Comparison of ENCODE assay signal across 1 cellular context in the genomic region with DNA sequence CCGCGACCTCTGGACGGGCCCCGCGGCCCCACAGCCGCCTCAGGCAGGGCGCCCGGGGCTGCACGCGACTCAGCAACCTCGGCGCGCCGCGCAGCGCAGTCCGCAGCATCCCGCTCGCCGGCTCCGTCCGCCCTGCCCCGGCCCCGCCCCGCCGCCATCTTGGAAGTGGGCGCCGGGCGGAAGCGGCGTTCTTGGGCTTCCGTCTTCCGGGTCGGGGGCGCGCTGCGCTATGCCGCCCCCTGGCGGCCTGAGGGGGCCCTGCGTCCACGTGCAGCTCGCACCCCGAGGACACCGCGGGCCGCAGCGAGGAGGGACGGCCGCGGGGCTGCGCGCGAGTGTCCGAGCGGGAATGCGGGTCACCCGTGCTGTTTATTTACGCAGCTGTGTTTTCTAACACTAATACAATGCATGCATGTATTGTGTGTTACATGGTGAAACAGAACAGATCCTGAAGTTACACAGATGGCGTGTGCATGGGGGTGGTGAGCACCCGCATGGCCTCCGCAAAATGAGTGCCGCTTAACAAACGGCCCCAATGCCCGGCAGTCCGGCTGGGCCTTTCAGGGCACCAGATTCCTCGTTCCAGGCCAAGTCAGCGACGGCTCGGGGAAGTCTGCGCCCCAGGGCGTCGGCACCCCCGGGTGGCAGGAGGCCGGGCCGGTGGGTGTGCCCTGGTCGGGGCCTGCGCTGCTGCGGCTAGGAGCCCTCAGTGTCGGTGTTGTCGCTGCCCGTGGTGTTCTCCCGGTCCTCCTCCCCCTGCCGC.
A peak's percentile ranks its signal among the peaks of the same experiment; 100 is the strongest.
TF ChIP-seq lines count a peak whose summit lies in the region.

A gene (minus strand): TSS at position 139 of the 763 bp plus-strand sequence. CDS start 30 bp downstream, at position 109.

TF ChIP-seq in WTC11, 78 proteins besides CTCF, POLR2A, EP300 and RAD21 (continued from another document and continues in another):
- TF ChIP-seq, protein P1, sequence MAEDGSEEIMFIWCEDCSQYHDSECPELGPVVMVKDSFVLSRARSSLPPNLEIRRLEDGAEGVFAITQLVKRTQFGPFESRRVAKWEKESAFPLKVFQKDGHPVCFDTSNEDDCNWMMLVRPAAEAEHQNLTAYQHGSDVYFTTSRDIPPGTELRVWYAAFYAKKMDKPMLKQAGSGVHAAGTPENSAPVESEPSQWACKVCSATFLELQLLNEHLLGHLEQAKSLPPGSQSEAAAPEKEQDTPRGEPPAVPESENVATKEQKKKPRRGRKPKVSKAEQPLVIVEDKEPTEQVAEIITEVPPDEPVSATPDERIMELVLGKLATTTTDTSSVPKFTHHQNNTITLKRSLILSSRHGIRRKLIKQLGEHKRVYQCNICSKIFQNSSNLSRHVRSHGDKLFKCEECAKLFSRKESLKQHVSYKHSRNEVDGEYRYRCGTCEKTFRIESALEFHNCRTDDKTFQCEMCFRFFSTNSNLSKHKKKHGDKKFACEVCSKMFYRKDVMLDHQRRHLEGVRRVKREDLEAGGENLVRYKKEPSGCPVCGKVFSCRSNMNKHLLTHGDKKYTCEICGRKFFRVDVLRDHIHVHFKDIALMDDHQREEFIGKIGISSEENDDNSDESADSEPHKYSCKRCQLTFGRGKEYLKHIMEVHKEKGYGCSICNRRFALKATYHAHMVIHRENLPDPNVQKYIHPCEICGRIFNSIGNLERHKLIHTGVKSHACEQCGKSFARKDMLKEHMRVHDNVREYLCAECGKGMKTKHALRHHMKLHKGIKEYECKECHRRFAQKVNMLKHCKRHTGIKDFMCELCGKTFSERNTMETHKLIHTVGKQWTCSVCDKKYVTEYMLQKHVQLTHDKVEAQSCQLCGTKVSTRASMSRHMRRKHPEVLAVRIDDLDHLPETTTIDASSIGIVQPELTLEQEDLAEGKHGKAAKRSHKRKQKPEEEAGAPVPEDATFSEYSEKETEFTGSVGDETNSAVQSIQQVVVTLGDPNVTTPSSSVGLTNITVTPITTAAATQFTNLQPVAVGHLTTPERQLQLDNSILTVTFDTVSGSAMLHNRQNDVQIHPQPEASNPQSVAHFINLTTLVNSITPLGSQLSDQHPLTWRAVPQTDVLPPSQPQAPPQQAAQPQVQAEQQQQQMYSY (CRISPR knock-in tag; IDR thresholded peaks at IDR 0.05): no peak
- TF ChIP-seq ZNF416 (CRISPR knock-in tag; IDR thresholded peaks at IDR 0.05) (no peak; the same call in 1 of the 2 replicates), ZNF423 (CRISPR knock-in tag; IDR thresholded peaks at IDR 0.05) (peak; percentile 37; the same call in 1 of the 2 replicates), RELA (CRISPR knock-in tag; IDR thresholded peaks at IDR 0.05; ENCODE audit: borderline replicate concordance) (peak; percentile 93), SP1 (CRISPR knock-in tag; conservative IDR thresholded peaks at IDR 0.05) (peak; percentile 97), ETV6 (CRISPR knock-in tag; IDR thresholded peaks at IDR 0.05) (peak; percentile 99), IRF2 (CRISPR knock-in tag; IDR thresholded peaks at IDR 0.05; ENCODE audit: borderline replicate concordance, low read depth) (no peak), ESRRA (CRISPR knock-in tag; IDR thresholded peaks at IDR 0.05; ENCODE audit: borderline replicate concordance) (peak; percentile 91; the same call in 1 of the 2 replicates), TCF7 (CRISPR knock-in tag; IDR thresholded peaks at IDR 0.05; ENCODE audit: low read depth) (peak; percentile 91), FOXJ3 (CRISPR knock-in tag; IDR thresholded peaks at IDR 0.05; ENCODE audit: borderline replicate concordance) (no peak), TEAD4 (CRISPR knock-in tag; IDR thresholded peaks at IDR 0.05) (peak; percentile 77; the same call in 1 of the 2 replicates), NFYB (CRISPR knock-in tag; conservative IDR thresholded peaks at IDR 0.05; ENCODE audit: low read depth) (peak; percentile 34; the same call in 1 of the 2 replicates), ZNF219 (CRISPR knock-in tag; IDR thresholded peaks at IDR 0.05; ENCODE audit: borderline replicate concordance) (no peak), MYBL2 (CRISPR knock-in tag; IDR thresholded peaks at IDR 0.05) (peak; percentile 97), NR3C1 (CRISPR knock-in tag; conservative IDR thresholded peaks at IDR 0.05; ENCODE audit: low read depth) (0 out of 2 replicates have a peak, but pooled peaks have one; percentile 44), ZNF317 (CRISPR knock-in tag; IDR thresholded peaks at IDR 0.05; ENCODE audit: borderline replicate concordance, low read depth) (no peak), CREB1 (CRISPR knock-in tag; IDR thresholded peaks at IDR 0.05) (peak; percentile 88)
- TF ChIP-seq, protein P2, sequence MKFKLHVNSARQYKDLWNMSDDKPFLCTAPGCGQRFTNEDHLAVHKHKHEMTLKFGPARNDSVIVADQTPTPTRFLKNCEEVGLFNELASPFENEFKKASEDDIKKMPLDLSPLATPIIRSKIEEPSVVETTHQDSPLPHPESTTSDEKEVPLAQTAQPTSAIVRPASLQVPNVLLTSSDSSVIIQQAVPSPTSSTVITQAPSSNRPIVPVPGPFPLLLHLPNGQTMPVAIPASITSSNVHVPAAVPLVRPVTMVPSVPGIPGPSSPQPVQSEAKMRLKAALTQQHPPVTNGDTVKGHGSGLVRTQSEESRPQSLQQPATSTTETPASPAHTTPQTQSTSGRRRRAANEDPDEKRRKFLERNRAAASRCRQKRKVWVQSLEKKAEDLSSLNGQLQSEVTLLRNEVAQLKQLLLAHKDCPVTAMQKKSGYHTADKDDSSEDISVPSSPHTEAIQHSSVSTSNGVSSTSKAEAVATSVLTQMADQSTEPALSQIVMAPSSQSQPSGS (CRISPR knock-in tag; IDR thresholded peaks at IDR 0.05; ENCODE audit: borderline replicate concordance, low read depth): 0 out of 2 replicates have a peak, but pooled peaks have one; percentile 72
- TF ChIP-seq, protein P3, sequence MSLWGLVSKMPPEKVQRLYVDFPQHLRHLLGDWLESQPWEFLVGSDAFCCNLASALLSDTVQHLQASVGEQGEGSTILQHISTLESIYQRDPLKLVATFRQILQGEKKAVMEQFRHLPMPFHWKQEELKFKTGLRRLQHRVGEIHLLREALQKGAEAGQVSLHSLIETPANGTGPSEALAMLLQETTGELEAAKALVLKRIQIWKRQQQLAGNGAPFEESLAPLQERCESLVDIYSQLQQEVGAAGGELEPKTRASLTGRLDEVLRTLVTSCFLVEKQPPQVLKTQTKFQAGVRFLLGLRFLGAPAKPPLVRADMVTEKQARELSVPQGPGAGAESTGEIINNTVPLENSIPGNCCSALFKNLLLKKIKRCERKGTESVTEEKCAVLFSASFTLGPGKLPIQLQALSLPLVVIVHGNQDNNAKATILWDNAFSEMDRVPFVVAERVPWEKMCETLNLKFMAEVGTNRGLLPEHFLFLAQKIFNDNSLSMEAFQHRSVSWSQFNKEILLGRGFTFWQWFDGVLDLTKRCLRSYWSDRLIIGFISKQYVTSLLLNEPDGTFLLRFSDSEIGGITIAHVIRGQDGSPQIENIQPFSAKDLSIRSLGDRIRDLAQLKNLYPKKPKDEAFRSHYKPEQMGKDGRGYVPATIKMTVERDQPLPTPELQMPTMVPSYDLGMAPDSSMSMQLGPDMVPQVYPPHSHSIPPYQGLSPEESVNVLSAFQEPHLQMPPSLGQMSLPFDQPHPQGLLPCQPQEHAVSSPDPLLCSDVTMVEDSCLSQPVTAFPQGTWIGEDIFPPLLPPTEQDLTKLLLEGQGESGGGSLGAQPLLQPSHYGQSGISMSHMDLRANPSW (CRISPR knock-in tag; conservative IDR thresholded peaks at IDR 0.05; ENCODE audit: low read depth): 0 out of 2 replicates have a peak, but pooled peaks have one; percentile 31
- TF ChIP-seq, protein P4, sequence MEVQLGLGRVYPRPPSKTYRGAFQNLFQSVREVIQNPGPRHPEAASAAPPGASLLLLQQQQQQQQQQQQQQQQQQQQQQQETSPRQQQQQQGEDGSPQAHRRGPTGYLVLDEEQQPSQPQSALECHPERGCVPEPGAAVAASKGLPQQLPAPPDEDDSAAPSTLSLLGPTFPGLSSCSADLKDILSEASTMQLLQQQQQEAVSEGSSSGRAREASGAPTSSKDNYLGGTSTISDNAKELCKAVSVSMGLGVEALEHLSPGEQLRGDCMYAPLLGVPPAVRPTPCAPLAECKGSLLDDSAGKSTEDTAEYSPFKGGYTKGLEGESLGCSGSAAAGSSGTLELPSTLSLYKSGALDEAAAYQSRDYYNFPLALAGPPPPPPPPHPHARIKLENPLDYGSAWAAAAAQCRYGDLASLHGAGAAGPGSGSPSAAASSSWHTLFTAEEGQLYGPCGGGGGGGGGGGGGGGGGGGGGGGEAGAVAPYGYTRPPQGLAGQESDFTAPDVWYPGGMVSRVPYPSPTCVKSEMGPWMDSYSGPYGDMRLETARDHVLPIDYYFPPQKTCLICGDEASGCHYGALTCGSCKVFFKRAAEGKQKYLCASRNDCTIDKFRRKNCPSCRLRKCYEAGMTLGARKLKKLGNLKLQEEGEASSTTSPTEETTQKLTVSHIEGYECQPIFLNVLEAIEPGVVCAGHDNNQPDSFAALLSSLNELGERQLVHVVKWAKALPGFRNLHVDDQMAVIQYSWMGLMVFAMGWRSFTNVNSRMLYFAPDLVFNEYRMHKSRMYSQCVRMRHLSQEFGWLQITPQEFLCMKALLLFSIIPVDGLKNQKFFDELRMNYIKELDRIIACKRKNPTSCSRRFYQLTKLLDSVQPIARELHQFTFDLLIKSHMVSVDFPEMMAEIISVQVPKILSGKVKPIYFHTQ (CRISPR knock-in tag; IDR thresholded peaks at IDR 0.05): no peak
- TF ChIP-seq, protein P5, sequence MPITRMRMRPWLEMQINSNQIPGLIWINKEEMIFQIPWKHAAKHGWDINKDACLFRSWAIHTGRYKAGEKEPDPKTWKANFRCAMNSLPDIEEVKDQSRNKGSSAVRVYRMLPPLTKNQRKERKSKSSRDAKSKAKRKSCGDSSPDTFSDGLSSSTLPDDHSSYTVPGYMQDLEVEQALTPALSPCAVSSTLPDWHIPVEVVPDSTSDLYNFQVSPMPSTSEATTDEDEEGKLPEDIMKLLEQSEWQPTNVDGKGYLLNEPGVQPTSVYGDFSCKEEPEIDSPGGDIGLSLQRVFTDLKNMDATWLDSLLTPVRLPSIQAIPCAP (CRISPR knock-in tag; IDR thresholded peaks at IDR 0.05): peak; percentile 86
- TF ChIP-seq, protein P6, sequence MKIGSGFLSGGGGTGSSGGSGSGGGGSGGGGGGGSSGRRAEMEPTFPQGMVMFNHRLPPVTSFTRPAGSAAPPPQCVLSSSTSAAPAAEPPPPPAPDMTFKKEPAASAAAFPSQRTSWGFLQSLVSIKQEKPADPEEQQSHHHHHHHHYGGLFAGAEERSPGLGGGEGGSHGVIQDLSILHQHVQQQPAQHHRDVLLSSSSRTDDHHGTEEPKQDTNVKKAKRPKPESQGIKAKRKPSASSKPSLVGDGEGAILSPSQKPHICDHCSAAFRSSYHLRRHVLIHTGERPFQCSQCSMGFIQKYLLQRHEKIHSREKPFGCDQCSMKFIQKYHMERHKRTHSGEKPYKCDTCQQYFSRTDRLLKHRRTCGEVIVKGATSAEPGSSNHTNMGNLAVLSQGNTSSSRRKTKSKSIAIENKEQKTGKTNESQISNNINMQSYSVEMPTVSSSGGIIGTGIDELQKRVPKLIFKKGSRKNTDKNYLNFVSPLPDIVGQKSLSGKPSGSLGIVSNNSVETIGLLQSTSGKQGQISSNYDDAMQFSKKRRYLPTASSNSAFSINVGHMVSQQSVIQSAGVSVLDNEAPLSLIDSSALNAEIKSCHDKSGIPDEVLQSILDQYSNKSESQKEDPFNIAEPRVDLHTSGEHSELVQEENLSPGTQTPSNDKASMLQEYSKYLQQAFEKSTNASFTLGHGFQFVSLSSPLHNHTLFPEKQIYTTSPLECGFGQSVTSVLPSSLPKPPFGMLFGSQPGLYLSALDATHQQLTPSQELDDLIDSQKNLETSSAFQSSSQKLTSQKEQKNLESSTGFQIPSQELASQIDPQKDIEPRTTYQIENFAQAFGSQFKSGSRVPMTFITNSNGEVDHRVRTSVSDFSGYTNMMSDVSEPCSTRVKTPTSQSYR (CRISPR knock-in tag; IDR thresholded peaks at IDR 0.05): peak; percentile 83; the same call in 1 of the 2 replicates
- TF ChIP-seq, protein P7, sequence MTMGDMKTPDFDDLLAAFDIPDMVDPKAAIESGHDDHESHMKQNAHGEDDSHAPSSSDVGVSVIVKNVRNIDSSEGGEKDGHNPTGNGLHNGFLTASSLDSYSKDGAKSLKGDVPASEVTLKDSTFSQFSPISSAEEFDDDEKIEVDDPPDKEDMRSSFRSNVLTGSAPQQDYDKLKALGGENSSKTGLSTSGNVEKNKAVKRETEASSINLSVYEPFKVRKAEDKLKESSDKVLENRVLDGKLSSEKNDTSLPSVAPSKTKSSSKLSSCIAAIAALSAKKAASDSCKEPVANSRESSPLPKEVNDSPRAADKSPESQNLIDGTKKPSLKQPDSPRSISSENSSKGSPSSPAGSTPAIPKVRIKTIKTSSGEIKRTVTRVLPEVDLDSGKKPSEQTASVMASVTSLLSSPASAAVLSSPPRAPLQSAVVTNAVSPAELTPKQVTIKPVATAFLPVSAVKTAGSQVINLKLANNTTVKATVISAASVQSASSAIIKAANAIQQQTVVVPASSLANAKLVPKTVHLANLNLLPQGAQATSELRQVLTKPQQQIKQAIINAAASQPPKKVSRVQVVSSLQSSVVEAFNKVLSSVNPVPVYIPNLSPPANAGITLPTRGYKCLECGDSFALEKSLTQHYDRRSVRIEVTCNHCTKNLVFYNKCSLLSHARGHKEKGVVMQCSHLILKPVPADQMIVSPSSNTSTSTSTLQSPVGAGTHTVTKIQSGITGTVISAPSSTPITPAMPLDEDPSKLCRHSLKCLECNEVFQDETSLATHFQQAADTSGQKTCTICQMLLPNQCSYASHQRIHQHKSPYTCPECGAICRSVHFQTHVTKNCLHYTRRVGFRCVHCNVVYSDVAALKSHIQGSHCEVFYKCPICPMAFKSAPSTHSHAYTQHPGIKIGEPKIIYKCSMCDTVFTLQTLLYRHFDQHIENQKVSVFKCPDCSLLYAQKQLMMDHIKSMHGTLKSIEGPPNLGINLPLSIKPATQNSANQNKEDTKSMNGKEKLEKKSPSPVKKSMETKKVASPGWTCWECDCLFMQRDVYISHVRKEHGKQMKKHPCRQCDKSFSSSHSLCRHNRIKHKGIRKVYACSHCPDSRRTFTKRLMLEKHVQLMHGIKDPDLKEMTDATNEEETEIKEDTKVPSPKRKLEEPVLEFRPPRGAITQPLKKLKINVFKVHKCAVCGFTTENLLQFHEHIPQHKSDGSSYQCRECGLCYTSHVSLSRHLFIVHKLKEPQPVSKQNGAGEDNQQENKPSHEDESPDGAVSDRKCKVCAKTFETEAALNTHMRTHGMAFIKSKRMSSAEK (CRISPR knock-in tag; IDR thresholded peaks at IDR 0.05; ENCODE audit: borderline replicate concordance): no peak
- TF ChIP-seq, protein P8, sequence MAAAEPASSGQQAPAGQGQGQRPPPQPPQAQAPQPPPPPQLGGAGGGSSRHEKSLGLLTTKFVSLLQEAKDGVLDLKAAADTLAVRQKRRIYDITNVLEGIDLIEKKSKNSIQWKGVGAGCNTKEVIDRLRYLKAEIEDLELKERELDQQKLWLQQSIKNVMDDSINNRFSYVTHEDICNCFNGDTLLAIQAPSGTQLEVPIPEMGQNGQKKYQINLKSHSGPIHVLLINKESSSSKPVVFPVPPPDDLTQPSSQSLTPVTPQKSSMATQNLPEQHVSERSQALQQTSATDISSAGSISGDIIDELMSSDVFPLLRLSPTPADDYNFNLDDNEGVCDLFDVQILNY (CRISPR knock-in tag; IDR thresholded peaks at IDR 0.05): peak; percentile 54; the same call in 1 of the 2 replicates
- TF ChIP-seq, protein P9, sequence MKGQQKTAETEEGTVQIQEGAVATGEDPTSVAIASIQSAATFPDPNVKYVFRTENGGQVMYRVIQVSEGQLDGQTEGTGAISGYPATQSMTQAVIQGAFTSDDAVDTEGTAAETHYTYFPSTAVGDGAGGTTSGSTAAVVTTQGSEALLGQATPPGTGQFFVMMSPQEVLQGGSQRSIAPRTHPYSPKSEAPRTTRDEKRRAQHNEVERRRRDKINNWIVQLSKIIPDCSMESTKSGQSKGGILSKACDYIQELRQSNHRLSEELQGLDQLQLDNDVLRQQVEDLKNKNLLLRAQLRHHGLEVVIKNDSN (CRISPR knock-in tag; IDR thresholded peaks at IDR 0.05): peak; percentile 79
- TF ChIP-seq, protein P10, sequence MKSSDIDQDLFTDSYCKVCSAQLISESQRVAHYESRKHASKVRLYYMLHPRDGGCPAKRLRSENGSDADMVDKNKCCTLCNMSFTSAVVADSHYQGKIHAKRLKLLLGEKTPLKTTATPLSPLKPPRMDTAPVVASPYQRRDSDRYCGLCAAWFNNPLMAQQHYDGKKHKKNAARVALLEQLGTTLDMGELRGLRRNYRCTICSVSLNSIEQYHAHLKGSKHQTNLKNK (CRISPR knock-in tag; IDR thresholded peaks at IDR 0.05): no peak
